Comparison of ENCODE assay signal across 21 cellular contexts in genomic region chr2:48496867-48497266, GRCh38. TPM values are rescaled to one million over a fixed set of nuclear protein-coding genes. Genes with fewer than 3 reads are reported as not detected.
DNase-seq lines count a peak whose midpoint lies in the region; ATAC-seq and TF ChIP-seq lines count a peak whose summit lies in the region.
"Had no signal": no experiment of that assay in that cellular context is flagged by ENCODE, and none has a peak within 500 bp of the region (broad histone marks: within the 10 kb centered on the region; RNA-seq: fewer than 3 reads in every experiment).

No MANE protein-coding gene starts in this region.

- no peak overlapping the region for H3K14ac ChIP-seq in IMR-90 (replicated peaks; ENCODE audit: low read depth, low read length)
- H3K14ac ChIP-seq in mesenchymal stem cell (ENCODE audit: low read length in 2 of 2) = no peak overlapping the region

- no TSS peak for BruUV-seq in IMR-90 (replicated peaks; lab: Mats Ljungman, UMichigan)

- H3K4me2 ChIP-seq in IMR-90 (ENCODE audit: low read depth, low read length) = no peak overlapping the region
- H3K4me2 ChIP-seq in mesenchymal stem cell (ENCODE audit: low read length, poor library complexity, severe bottlenecking) = no peak overlapping the region
- H3K4me2 ChIP-seq: PC-9 had no signal

- TF ChIP-seq POLR2A in IMR-90 (IDR thresholded peaks at IDR 0.05; ENCODE audit: low read depth, low read length) = no peak

- no peak overlapping the region for H2AK9ac ChIP-seq in IMR-90 (replicated peaks; ENCODE audit: low read depth, low read length, poor library complexity)

- H2BK12ac ChIP-seq in mesenchymal stem cell (ENCODE audit: low read length in 2 of 2) = no peak overlapping the region

- no peak for TF ChIP-seq RAD21 in IMR-90 (IDR thresholded peaks at IDR 0.05; ENCODE audit: low read length)

- dilution Hi-C loops in IMR-90 (cut with HindIII; ENCODE audit: low sequenced_read_pairs, unreplicated experiment) = no loop called here

- H3K18ac ChIP-seq in IMR-90 (ENCODE audit: low read depth, low read length) (no peak overlapping the region), mesenchymal stem cell (ENCODE audit: low read depth in 1 of 2, low read length in 2 of 2) (no peak overlapping the region)

- H2AK5ac ChIP-seq in IMR-90 (ENCODE audit: low read depth, low read length) = no peak overlapping the region
- H2AK5ac ChIP-seq in mesenchymal stem cell (ENCODE audit: low read length, severe bottlenecking) = no peak overlapping the region

- no CpG with 5 or more reads among the region's 2 CpGs for WGBS in IMR-90 (ENCODE audit: extremely low coverage in 2 of 2, insufficient read length in 1 of 2), 2 experiments
- WGBS in mesenchymal stem cell = 53% methylated on average over 2 of the region's 2 CpGs

- H2AFZ ChIP-seq in IMR-90 (replicated peaks; ENCODE audit: low read length, poor library complexity) (no peak overlapping the region), mesenchymal stem cell (ENCODE audit: low read depth, low read length) (no peak overlapping the region)
- H2AFZ ChIP-seq: PC-9 had no signal

- no peak overlapping the region for H3K9ac ChIP-seq in IMR-90 (ENCODE audit: low read depth, low read length)
- H3K9ac ChIP-seq in mesenchymal stem cell (ENCODE audit: low read length) = no peak overlapping the region

- no peak overlapping the region for H3K4ac ChIP-seq in IMR-90 (ENCODE audit: low read depth, low read length)
- H3K4ac ChIP-seq in mesenchymal stem cell (ENCODE audit: low read depth in 1 of 2, low read length in 2 of 2) = no peak overlapping the region

- in situ Hi-C loops in IMR-90 (cut with MboI; ENCODE audit: low sequenced_read_pairs) (no loop called here), GM13976 (cut with MboI; ENCODE audit: low sequenced_read_pairs, unreplicated experiment) (no loop called here)

- H2BK20ac ChIP-seq in IMR-90 (ENCODE audit: low read depth, low read length) = no peak overlapping the region

- H3K27me3 ChIP-seq in IMR-90 (ENCODE audit: control insufficient read depth, insufficient read depth, low read length) (no peaks in the 10 kb centered on the region), mesenchymal stem cell (ENCODE audit: control insufficient read depth in 1 of 2, insufficient read depth in 1 of 2, low read length in 2 of 2) (no peaks in the 10 kb centered on the region)
- H3K27me3 ChIP-seq: gastroesophageal sphincter had no signal

- H3K79me1 ChIP-seq in IMR-90 (ENCODE audit: low read depth in 1 of 2, low read length in 2 of 2) (no peaks in the 10 kb centered on the region; a peak in 1 of 4 replicates), mesenchymal stem cell (replicated peaks; ENCODE audit: low read length, poor library complexity, severe bottlenecking) (no peaks in the 10 kb centered on the region)

- no peak overlapping the region for H2BK15ac ChIP-seq in IMR-90 (ENCODE audit: low read depth, low read length)
- H2BK15ac ChIP-seq in mesenchymal stem cell (ENCODE audit: low read depth, poor library complexity, severe bottlenecking) = no peak overlapping the region

- no peak overlapping the region for H3K56ac ChIP-seq in IMR-90 (ENCODE audit: extremely low read depth, insufficient read depth, low read length)

- H3K36me3 ChIP-seq in IMR-90 (ENCODE audit: control insufficient read depth, insufficient read depth, low read length) (peaks cover 10% of the 10 kb centered on the region), mesenchymal stem cell (ENCODE audit: control insufficient read depth in 1 of 2, insufficient read depth in 2 of 2, low read depth in 1 of 2, low read length in 2 of 2) (peaks cover 15 to 38% of the 10 kb centered on the region in 2 experiments)

- peak; percentile 76 for DNase-seq in AG10803 (ENCODE audit: low read depth)
- DNase-seq in IMR-90 = peak; percentile 82
- DNase-seq in cardiac fibroblast (ENCODE audit: low read depth in 2 of 2) = peak; percentile 77 to 80
- DNase-seq in mesenchymal stem cell = peak; percentile 90
- DNase-seq in NCI-H82 (lab: John Stamatoyannopoulos, UW) = no peak
- no peak for DNase-seq in GM13976 (ENCODE audit: low spot score)
- DNase-seq: activated CD4-positive, alpha-beta T cell treated with anti-CD3 and anti-CD28 coated beads for 48 hours; activated CD8-positive, alpha-beta memory T cell treated with anti-CD3 and anti-CD28 coated beads, Interleukin-2, amount 50 U/mL, for 4 hours; activated gamma-delta T cell treated with Interleukin-2 at 50 U/mL for 16 hours; aorta; cortex of kidney; naive thymus-derived CD8-positive, alpha-beta T cell; NCI-H1417; PC-9; posterior cingulate gyrus; small intestine; stimulated activated CD4-positive, alpha-beta T cell treated with anti-CD3 and anti-CD28 coated beads, Interleukin-4, amount 100 ng/mL, for 24 hours; T-helper 9 cell had no signal

- H3K23ac ChIP-seq in IMR-90 (ENCODE audit: low read depth, low read length) = no peak overlapping the region
- H3K23ac ChIP-seq in mesenchymal stem cell (ENCODE audit: low read length in 2 of 2) = peak overlapping the region in 1 of 2 experiments; percentile 41

- intact Hi-C loops in IMR-90 (cut with micrococcal nuclease) = no loop called here

- peak; percentile 61 for ATAC-seq in IMR-90 (ENCODE audit: low read depth)
- no peak for ATAC-seq in GM19035 (IDR thresholded peaks at IDR 0.05; ENCODE audit: unreplicated experiment)
- ATAC-seq in GM18868 (IDR thresholded peaks at IDR 0.05; ENCODE audit: unreplicated experiment) = no peak
- ATAC-seq: gastroesophageal sphincter; naive thymus-derived CD8-positive, alpha-beta T cell had no signal

- H3K4me1 ChIP-seq in IMR-90 (ENCODE audit: control insufficient read depth, insufficient read depth, low read length) (no peaks in the 10 kb centered on the region; the same call in 1 of the 2 replicates), mesenchymal stem cell (ENCODE audit: control insufficient read depth, insufficient read depth, low read depth, low read length) (no peaks in the 10 kb centered on the region)
- H3K4me1 ChIP-seq: gastroesophageal sphincter had no signal

- H3K9me3 ChIP-seq in IMR-90 (ENCODE audit: control insufficient read depth, insufficient read depth, low read length) (no peaks in the 10 kb centered on the region), mesenchymal stem cell (ENCODE audit: control insufficient read depth, low read length) (no peaks in the 10 kb centered on the region)
- H3K9me3 ChIP-seq: gastroesophageal sphincter had no signal

- H3K9me1 ChIP-seq in IMR-90 (ENCODE audit: insufficient read depth, low read length) = no peaks in the 10 kb centered on the region

- H2BK120ac ChIP-seq in IMR-90 (ENCODE audit: low read depth, low read length) = 0 out of 2 replicates have a peak overlapping the region, but pooled peaks have one; percentile 12
- no peak overlapping the region for H2BK120ac ChIP-seq in mesenchymal stem cell (ENCODE audit: low read depth, low read length)

- H4K91ac ChIP-seq in IMR-90 (ENCODE audit: insufficient read depth, low read depth, low read length) (no peak overlapping the region), mesenchymal stem cell (ENCODE audit: low read length) (no peak overlapping the region)

- H4K5ac ChIP-seq in IMR-90 (ENCODE audit: low read depth, low read length) = no peak overlapping the region

- CTCF ChIA-PET in IMR-90 (lab: Yijun Ruan, JAX) = interaction anchor here (0.6 to 0.9 kb wide), 2 partner anchors 8 to 13 kb away, joined by 3 to 4 read pairs; no protein-coding TSS in a partner anchor

- H4K8ac ChIP-seq in IMR-90 (ENCODE audit: low read depth in 2 of 2, low read length in 2 of 2) (no peak overlapping the region), mesenchymal stem cell (ENCODE audit: low read length) (no peak overlapping the region)

- H3K4me3 ChIP-seq in AG10803 (ENCODE audit: low read length) = no peak overlapping the region
- no peak overlapping the region for H3K4me3 ChIP-seq in IMR-90 (ENCODE audit: insufficient read depth, low read depth, low read length)
- H3K4me3 ChIP-seq in cardiac fibroblast (replicated peaks in 1 of 2; ENCODE audit: low read depth in 2 of 2, low read length in 2 of 2) = no peak overlapping the region
- no peak overlapping the region for H3K4me3 ChIP-seq in mesenchymal stem cell (ENCODE audit: insufficient read depth in 1 of 2, low read depth in 1 of 2, low read length in 2 of 2)
- H3K4me3 ChIP-seq: gastroesophageal sphincter, PC-9 had no signal

- POLR2A ChIA-PET in IMR-90 (lab: Charles Lee; ENCODE audit: unreplicated experiment) = no interaction called here

- H2BK5ac ChIP-seq in IMR-90 (ENCODE audit: low read depth, low read length, poor library complexity, severe bottlenecking) = no peak overlapping the region
- H2BK5ac ChIP-seq in mesenchymal stem cell (ENCODE audit: low read depth, low read length, poor library complexity, severe bottlenecking) = no peak overlapping the region

- H4K20me1 ChIP-seq in IMR-90 (ENCODE audit: insufficient read depth, low read length) = no peaks in the 10 kb centered on the region

- TF ChIP-seq CTCF in AG10803 (conservative IDR thresholded peaks at IDR 0.05; ENCODE audit: low read length) (no peak), IMR-90 (conservative IDR thresholded peaks at IDR 0.05; ENCODE audit: low read depth, low read length) (no peak), cardiac fibroblast (IDR thresholded peaks at IDR 0.05; ENCODE audit: low read depth, low read length) (no peak), GM13976 (IDR thresholded peaks at IDR 0.05; ENCODE audit: borderline replicate concordance, control extremely low read depth, extremely low read depth, insufficient read depth, missing control alignments) (no peak)

- H3K27ac ChIP-seq in IMR-90 (ENCODE audit: insufficient read depth, low read length) (no peak overlapping the region), mesenchymal stem cell (ENCODE audit: low read length, poor library complexity, severe bottlenecking) (no peak overlapping the region)
- H3K27ac ChIP-seq: gastroesophageal sphincter, PC-9 had no signal

TF ChIP-seq in IMR-90, 13 proteins besides CTCF, POLR2A, EP300 and RAD21:
- TF ChIP-seq RCOR1 (IDR thresholded peaks at IDR 0.05; ENCODE audit: insufficient replicate concordance, low read length) (no peak), FOS (IDR thresholded peaks at IDR 0.05; ENCODE audit: low read depth, low read length) (peak; percentile 36; the same call in 1 of the 2 replicates)

RNA-seq across cellular contexts. Expression of gene STON1, which starts 33.1 kb away (rescaled TPM):
- total RNA-seq in IMR-90 (2012; rRNA removed) = 5.7 and 6.9 TPM in 2 replicates
- 3.1 and 4.0 TPM in 2 replicates for polyA plus RNA-seq in IMR-90 (2012; rRNA removed)
- polyA plus RNA-seq in IMR-90 (2012; cell fraction: cytosol; rRNA removed) = 1.1 and 1.2 TPM in 2 replicates
- 1.3 and 5.6 TPM in 2 replicates for polyA plus RNA-seq in IMR-90 (2012; cell fraction: nucleus; rRNA removed; ENCODE audit: low replicate concordance)
- polyA plus RNA-seq in mesenchymal stem cell (2013, experiment 1 of 2) = 11.2 TPM
- 11.4 TPM for polyA plus RNA-seq in mesenchymal stem cell (2013, experiment 2 of 2)

RNA-seq across cellular contexts. Expression of gene PPP1R21, which starts 56.3 kb away (rescaled TPM):
- 12.4 and 12.8 TPM in 2 replicates for total RNA-seq in IMR-90 (2012; rRNA removed)
- polyA plus RNA-seq in IMR-90 (2012; rRNA removed) = 10.6 and 12.7 TPM in 2 replicates
- 1.9 and 6.5 TPM in 2 replicates for polyA plus RNA-seq in IMR-90 (2012; cell fraction: cytosol; rRNA removed)
- polyA plus RNA-seq in IMR-90 (2012; cell fraction: nucleus; rRNA removed; ENCODE audit: low replicate concordance) = 3.0 and 21.3 TPM in 2 replicates
- polyA plus RNA-seq in mesenchymal stem cell (2013, experiment 1 of 2) = 17.5 TPM
- polyA plus RNA-seq in mesenchymal stem cell (2013, experiment 2 of 2) = 20.3 TPM

Comparison
In these comparisons a context has a peak if more than half of its experiments do, and no peak if none do; other contexts are left out.
1. DNase-seq: peak in AG10803 (single experiment), IMR-90 (single experiment), cardiac fibroblast (2 of 2) and mesenchymal stem cell (single experiment); none in NCI-H82 (single experiment) and GM13976 (single experiment).